ENCODE assay signal across 3 cellular contexts in the genomic region with DNA sequence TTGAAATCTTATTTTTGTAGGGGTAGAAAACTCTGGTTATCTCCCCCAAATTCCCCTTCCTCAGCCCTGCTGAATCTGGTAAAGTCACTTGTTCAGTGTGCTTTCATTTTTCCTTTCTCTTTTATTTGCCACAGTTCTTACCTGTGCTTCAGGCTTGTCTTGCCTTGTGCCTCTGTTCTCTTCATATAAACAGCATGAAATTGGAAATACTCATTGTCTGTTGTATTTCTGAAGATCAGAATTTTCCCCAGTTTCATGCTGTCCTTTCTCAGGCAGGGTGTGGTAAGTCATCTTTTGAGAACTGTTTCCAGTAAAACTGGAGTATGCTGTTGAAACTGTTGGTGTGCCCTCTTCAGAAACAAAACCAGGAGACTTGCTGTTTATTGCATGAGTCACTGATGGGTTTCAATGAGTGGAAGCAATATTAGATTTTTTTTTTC.
A peak's percentile ranks its signal among the peaks of the same experiment; 100 is the strongest.
TF ChIP-seq lines count a peak whose summit lies in the region.

No MANE protein-coding gene starts in this region.

TF ChIP-seq in GM23338, 12 proteins besides CTCF, POLR2A, EP300 and RAD21:
- TF ChIP-seq POLR2AphosphoS5 (IDR thresholded peaks at IDR 0.05; ENCODE audit: low read depth) = no peak

TF ChIP-seq in endothelial cell of umbilical vein, 7 proteins besides CTCF, POLR2A, EP300 and RAD21:
- peak; percentile 8 for TF ChIP-seq JUN (IDR thresholded peaks at IDR 0.05; ENCODE audit: borderline replicate concordance, insufficient read depth, insufficient read length, low read depth)
- no peak for TF ChIP-seq GATA2 (IDR thresholded peaks at IDR 0.05; ENCODE audit: insufficient read depth, insufficient read length, low read depth, low read length)

TF ChIP-seq in HepG2, 621 proteins besides CTCF, POLR2A, EP300 and RAD21:
- no peak for TF ChIP-seq RBM39 (IDR thresholded peaks at IDR 0.05; ENCODE audit: low read depth, low read length, poor library complexity, severe bottlenecking)
- TF ChIP-seq ZNF17 (CRISPR knock-in tag; IDR thresholded peaks at IDR 0.05) = no peak
- TF ChIP-seq, protein P1, sequence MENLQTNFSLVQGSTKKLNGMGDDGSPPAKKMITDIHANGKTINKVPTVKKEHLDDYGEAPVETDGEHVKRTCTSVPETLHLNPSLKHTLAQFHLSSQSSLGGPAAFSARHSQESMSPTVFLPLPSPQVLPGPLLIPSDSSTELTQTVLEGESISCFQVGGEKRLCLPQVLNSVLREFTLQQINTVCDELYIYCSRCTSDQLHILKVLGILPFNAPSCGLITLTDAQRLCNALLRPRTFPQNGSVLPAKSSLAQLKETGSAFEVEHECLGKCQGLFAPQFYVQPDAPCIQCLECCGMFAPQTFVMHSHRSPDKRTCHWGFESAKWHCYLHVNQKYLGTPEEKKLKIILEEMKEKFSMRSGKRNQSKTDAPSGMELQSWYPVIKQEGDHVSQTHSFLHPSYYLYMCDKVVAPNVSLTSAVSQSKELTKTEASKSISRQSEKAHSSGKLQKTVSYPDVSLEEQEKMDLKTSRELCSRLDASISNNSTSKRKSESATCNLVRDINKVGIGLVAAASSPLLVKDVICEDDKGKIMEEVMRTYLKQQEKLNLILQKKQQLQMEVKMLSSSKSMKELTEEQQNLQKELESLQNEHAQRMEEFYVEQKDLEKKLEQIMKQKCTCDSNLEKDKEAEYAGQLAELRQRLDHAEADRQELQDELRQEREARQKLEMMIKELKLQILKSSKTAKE (CRISPR knock-in tag; IDR thresholded peaks at IDR 0.05; ENCODE audit: borderline replicate concordance) = no peak
- TF ChIP-seq GFI1 (CRISPR knock-in tag; IDR thresholded peaks at IDR 0.05; ENCODE audit: borderline replicate concordance) = no peak
